8 cellular contexts compared by ENCODE assay signal in the genomic region with DNA sequence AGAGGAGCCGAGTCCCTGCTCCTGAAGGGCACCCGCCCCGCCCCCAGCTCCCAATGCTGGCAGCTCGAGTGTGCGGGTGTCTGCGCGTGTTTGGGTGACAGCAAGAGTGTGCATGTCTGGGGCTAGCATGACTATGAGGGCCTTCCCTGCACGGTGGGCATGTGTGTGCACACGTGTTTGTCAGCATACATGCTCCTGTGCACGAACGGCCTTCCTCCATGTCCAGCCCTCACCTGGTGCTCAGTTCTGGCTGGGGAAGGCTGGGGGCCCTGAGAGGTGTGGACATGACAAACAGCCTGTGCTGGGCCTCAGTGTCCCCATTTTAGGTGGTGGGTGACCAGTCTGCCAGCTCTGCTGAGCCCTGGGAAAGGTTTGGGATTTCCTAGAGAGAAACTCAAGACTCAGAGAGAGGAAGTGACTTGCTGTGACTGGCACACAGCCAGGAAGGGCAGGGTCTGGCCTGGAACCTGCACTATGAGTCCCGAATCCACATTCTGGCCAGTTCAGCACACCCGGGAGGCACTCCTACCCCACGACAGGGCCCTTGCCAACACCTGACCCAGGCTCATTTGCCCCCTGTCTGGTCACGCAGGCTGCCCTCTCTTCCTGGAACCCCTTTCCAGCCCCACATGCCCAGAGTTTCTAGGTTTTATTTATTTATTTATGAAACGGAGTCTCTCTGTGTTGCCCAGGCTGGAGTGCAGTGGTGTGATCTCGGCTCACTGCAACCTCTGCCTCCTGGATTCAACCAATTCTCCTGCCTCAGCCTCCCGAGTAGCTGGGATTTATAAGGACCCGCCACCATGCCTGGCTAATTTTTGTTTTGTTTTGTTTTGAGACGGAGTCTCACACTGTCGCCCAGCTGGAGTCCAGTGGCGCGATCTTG. TPM values are rescaled to one million over a fixed set of nuclear protein-coding genes. Genes with fewer than 3 reads are reported as not detected.
DNase-seq lines count a peak whose midpoint lies in the region; ATAC-seq and TF ChIP-seq lines count a peak whose summit lies in the region.

No MANE protein-coding gene starts in this region.

- H3K27me3 Mint-ChIP-seq in activated naive CD8-positive, alpha-beta T cell treated with anti-CD3 and anti-CD28 coated beads, Interleukin-2, amount 50 U/mL, for 24 hours, result peaks cover 23% of the 10 kb centered on the region
- peaks cover 65% of the 10 kb centered on the region for H3K27me3 Mint-ChIP-seq in progenitor cell of endocrine pancreas

- H3K4me1 Mint-ChIP-seq in activated naive CD8-positive, alpha-beta T cell treated with anti-CD3 and anti-CD28 coated beads, Interleukin-2, amount 50 U/mL, for 24 hours, result peaks cover 37% of the 10 kb centered on the region
- H3K4me1 Mint-ChIP-seq in progenitor cell of endocrine pancreas (ENCODE audit: low read depth), result peaks cover 1% of the 10 kb centered on the region

- no peak overlapping the region for H3K27ac ChIP-seq in effector memory CD4-positive, alpha-beta T cell (ENCODE audit: insufficient read depth, low read length, poor library complexity, severe bottlenecking)

- peaks cover 8% of the 10 kb centered on the region for H3K27me3 ChIP-seq in effector memory CD4-positive, alpha-beta T cell (replicated peaks; ENCODE audit: control insufficient read depth, insufficient read depth, low read length, poor library complexity, severe bottlenecking)

- peaks cover 26% of the 10 kb centered on the region for H3K4me1 ChIP-seq in mucosa of descending colon (ENCODE audit: low read depth)
- peaks cover 22% of the 10 kb centered on the region for H3K4me1 ChIP-seq in effector memory CD4-positive, alpha-beta T cell (ENCODE audit: control insufficient read depth, insufficient read depth, low read length, poor library complexity, severe bottlenecking)

- intact Hi-C loops in mucosa of descending colon (cut with DNase I, micrococcal nuclease), result no loop called here

- no peak for TF ChIP-seq CTCF in mucosa of descending colon (IDR thresholded peaks at IDR 0.05)
- TF ChIP-seq CTCF in progenitor cell of endocrine pancreas (IDR thresholded peaks at IDR 0.05; ENCODE audit: unreplicated experiment), result no peak

- H3K36me3 Mint-ChIP-seq in activated naive CD8-positive, alpha-beta T cell treated with anti-CD3 and anti-CD28 coated beads, Interleukin-2, amount 50 U/mL, for 24 hours (ENCODE audit: low read depth), result peaks cover under 1% of the 10 kb centered on the region
- H3K36me3 Mint-ChIP-seq in progenitor cell of endocrine pancreas (ENCODE audit: insufficient read depth), result no peaks in the 10 kb centered on the region

- peak overlapping the region; percentile 34 for H3K4me3 Mint-ChIP-seq in activated naive CD8-positive, alpha-beta T cell treated with anti-CD3 and anti-CD28 coated beads, Interleukin-2, amount 50 U/mL, for 24 hours
- no peak overlapping the region for H3K4me3 Mint-ChIP-seq in progenitor cell of endocrine pancreas (ENCODE audit: low read depth)

- no peak for ATAC-seq in activated naive CD8-positive, alpha-beta T cell treated with anti-CD3 and anti-CD28 coated beads, Interleukin-2, amount 50 U/mL, for 24 hours
- peak; percentile 11 for ATAC-seq in mucosa of descending colon

- H3K9me3 Mint-ChIP-seq in activated naive CD8-positive, alpha-beta T cell treated with anti-CD3 and anti-CD28 coated beads, Interleukin-2, amount 50 U/mL, for 24 hours, result no peaks in the 10 kb centered on the region
- H3K9me3 Mint-ChIP-seq in progenitor cell of endocrine pancreas (ENCODE audit: low read depth), result no peaks in the 10 kb centered on the region

- no peak overlapping the region for H3K4me3 ChIP-seq in mucosa of descending colon
- no peak overlapping the region for H3K4me3 ChIP-seq in effector memory CD4-positive, alpha-beta T cell (ENCODE audit: insufficient read depth, low read depth, low read length, poor library complexity, severe bottlenecking)

- H3K27ac Mint-ChIP-seq in activated naive CD8-positive, alpha-beta T cell treated with anti-CD3 and anti-CD28 coated beads, Interleukin-2, amount 50 U/mL, for 24 hours, result no peak overlapping the region
- no peak overlapping the region for H3K27ac Mint-ChIP-seq in progenitor cell of endocrine pancreas

- no peaks in the 10 kb centered on the region for H3K36me3 ChIP-seq in mucosa of descending colon (ENCODE audit: low read depth)
- H3K36me3 ChIP-seq in effector memory CD4-positive, alpha-beta T cell (ENCODE audit: control insufficient read depth, insufficient read depth, low read length), result no peaks in the 10 kb centered on the region

- no peaks in the 10 kb centered on the region for H3K9me3 ChIP-seq in mucosa of descending colon
- no peaks in the 10 kb centered on the region for H3K9me3 ChIP-seq in effector memory CD4-positive, alpha-beta T cell (ENCODE audit: control insufficient read depth, low read length)

- DNase-seq in NCI-H510A treated with DMSO at 0.1 percent for 48 hours (lab: John Stamatoyannopoulos, UW), result peak; percentile 7
- no peak for DNase-seq in NCI-H510A (lab: John Stamatoyannopoulos, UW)
- DNase-seq in Kasumi-1 (lab: John Stamatoyannopoulos, UW), result peak; percentile 62 to 66
- no peak for DNase-seq in activated naive CD8-positive, alpha-beta T cell treated with anti-CD3 and anti-CD28 coated beads, Interleukin-2, amount 50 U/mL, for 24 hours
- DNase-seq in mucosa of descending colon, result peak in 2 of 3 donors; percentile 68 to 72
- no peak for DNase-seq in NCI-H774 (lab: John Stamatoyannopoulos, UW)
- DNase-seq in effector memory CD4-positive, alpha-beta T cell, result no peak
- no peak for DNase-seq in progenitor cell of endocrine pancreas (ENCODE audit: low spot score, unreplicated experiment)

RNA-seq across cellular contexts. Expression of a gene that starts 3.3 kb away (rescaled TPM):
- total RNA-seq in mucosa of descending colon (not detected), progenitor cell of endocrine pancreas (not detected in 2 replicates)

RNA-seq across cellular contexts. Expression of a gene that starts 8.5 kb away (rescaled TPM):
- under 1 TPM; 0.22 to 0.94 (median 0.55) TPM for total RNA-seq in mucosa of descending colon
- total RNA-seq in progenitor cell of endocrine pancreas, result 1.3 and 1.6 TPM in 2 replicates

RNA-seq across cellular contexts. Expression of a gene that starts 28.8 kb away (rescaled TPM):
- total RNA-seq in mucosa of descending colon (10 to 100 TPM in 1 of 3 donors, 1 to 10 TPM in 2; 3.2 to 18.8 (median 7.5) TPM), progenitor cell of endocrine pancreas (16.4 and 16.9 TPM in 2 replicates)

RNA-seq across cellular contexts. Expression of a gene that starts 51.1 kb away (rescaled TPM):
- total RNA-seq in mucosa of descending colon (1 to 10 TPM in 1 of 3 donors, under 1 TPM in 2; 0.23 to 1.6 (median 0.41) TPM), progenitor cell of endocrine pancreas (24.4 and 25.1 TPM in 2 replicates)

Comparison
In these comparisons a context has a peak if more than half of its experiments do, and no peak if none do; other contexts are left out.
1. DNase-seq: peak in NCI-H510A treated with DMSO at 0.1 percent for 48 hours (single experiment), Kasumi-1 (2 of 2) and mucosa of descending colon (2 of 3); none in NCI-H510A (single experiment), activated naive CD8-positive, alpha-beta T cell treated with anti-CD3 and anti-CD28 coated beads, Interleukin-2, amount 50 U/mL, for 24 hours (single experiment), NCI-H774 (single experiment), effector memory CD4-positive, alpha-beta T cell (0 of 3) and progenitor cell of endocrine pancreas (single experiment).